Comparison of ENCODE assay signal across 14 cellular contexts in the genomic region with DNA sequence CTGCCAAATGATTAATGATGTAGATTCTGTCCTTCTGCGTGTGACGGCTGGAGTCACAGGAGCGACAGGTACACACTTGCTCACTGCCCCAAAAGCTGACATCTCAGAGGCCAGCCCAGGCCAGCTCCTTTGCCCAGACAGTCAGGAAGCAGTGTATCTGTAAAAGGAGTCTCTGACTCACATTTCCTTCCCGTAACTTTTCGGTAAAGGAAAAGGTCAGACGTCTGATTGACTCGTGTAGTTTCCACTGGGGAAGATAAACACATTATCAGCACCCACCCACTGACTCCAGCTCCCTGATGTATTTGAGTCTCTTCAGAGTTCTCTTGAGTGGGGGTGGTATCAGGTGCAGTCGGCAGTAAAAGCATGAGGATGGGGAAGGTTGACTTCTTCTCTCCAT.
DNase-seq lines count a peak whose midpoint lies in the region; ATAC-seq and TF ChIP-seq lines count a peak whose summit lies in the region.
"Had no signal": no experiment of that assay in that cellular context is flagged by ENCODE, and none has a peak within 500 bp of the region (broad histone marks: within the 10 kb centered on the region; RNA-seq: fewer than 3 reads in every experiment).

No MANE protein-coding gene starts in this region.

- no peaks in the 10 kb centered on the region for H3K79me2 ChIP-seq in OCI-LY7 (ENCODE audit: insufficient read depth, low read depth, low read length)

- H3K27me3 ChIP-seq in CD4-positive, alpha-beta T cell (ENCODE audit: control insufficient read depth, insufficient read depth, low read length) = no peaks in the 10 kb centered on the region
- no peaks in the 10 kb centered on the region for H3K27me3 ChIP-seq in right lobe of liver
- H3K27me3 ChIP-seq: sigmoid colon had no signal

- intact Hi-C loops in CD4-positive, alpha-beta T cell (cut with DNase I, micrococcal nuclease) = no loop called here
- intact Hi-C loops in right lobe of liver (cut with DNase I) (loop anchor here in 1 of 2 donors (10.0 kb wide), 1 partner anchor 112 kb away; no protein-coding TSS in a partner anchor), OCI-LY7 (cut with micrococcal nuclease; ENCODE audit: unreplicated experiment) (no loop called here)

- TF ChIP-seq CTCF in CD4-positive, alpha-beta T cell (IDR thresholded peaks at IDR 0.05) = no peak
- TF ChIP-seq CTCF in cardiac fibroblast (IDR thresholded peaks at IDR 0.05; ENCODE audit: low read depth, low read length) (no peak), right lobe of liver (IDR thresholded peaks at IDR 0.05) (no peak), OCI-LY7 (conservative IDR thresholded peaks at IDR 0.05; ENCODE audit: low read length) (no peak)

- POLR2A ChIA-PET in CD4-positive, alpha-beta T cell (lab: Charles Lee) = no interaction called here
- POLR2A ChIA-PET in OCI-LY7 (lab: Charles Lee) = interaction anchor here (0.5 kb wide), 1 partner anchor 178 kb away, joined by 7 read pairs; no protein-coding TSS in a partner anchor

- no peak overlapping the region for H3K4me3 Mint-ChIP-seq in CD4-positive, alpha-beta T cell
- H3K4me3 Mint-ChIP-seq: CD8-positive, alpha-beta T cell; WTC11 had no signal

- no peaks in the 10 kb centered on the region for H3K36me3 ChIP-seq in right lobe of liver
- no peaks in the 10 kb centered on the region for H3K36me3 ChIP-seq in OCI-LY7 (ENCODE audit: insufficient read depth, low read length)
- H3K36me3 ChIP-seq: sigmoid colon had no signal

- no TSS peak for BruUV-seq in OCI-LY7 (replicated peaks; lab: Mats Ljungman, UMichigan)

- no peak overlapping the region for H3K4me3 ChIP-seq in cardiac fibroblast (replicated peaks in 1 of 2; ENCODE audit: low read depth in 2 of 2, low read length in 2 of 2)
- no peak overlapping the region for H3K4me3 ChIP-seq in right lobe of liver
- H3K4me3 ChIP-seq in OCI-LY7 (ENCODE audit: low read depth, low read length, poor library complexity, severe bottlenecking) = no peak overlapping the region
- H3K4me3 ChIP-seq: sigmoid colon had no signal

- peaks cover 18% of the 10 kb centered on the region for H3K4me1 Mint-ChIP-seq in CD4-positive, alpha-beta T cell (ENCODE audit: low read depth)
- H3K4me1 Mint-ChIP-seq: naive B cell had no signal

- no peaks in the 10 kb centered on the region for H3K27me3 Mint-ChIP-seq in CD4-positive, alpha-beta T cell

- H3K27ac Mint-ChIP-seq in CD4-positive, alpha-beta T cell = peak overlapping the region; percentile 74
- H3K27ac Mint-ChIP-seq: CD8-positive, alpha-beta T cell; naive B cell; WTC11 had no signal

- peak in 1 of 10 experiments; percentile 6 for DNase-seq in CD4-positive, alpha-beta T cell
- DNase-seq in HT1080 (ENCODE audit: low read depth) = peak; percentile 24
- peak; percentile 16 to 37 for DNase-seq in cardiac fibroblast (ENCODE audit: low read depth in 2 of 2)
- DNase-seq in right lobe of liver = peak in 1 of 3 donors; percentile 28
- DNase-seq in OCI-LY7 (ENCODE audit: low spot score) = no peak
- no peak for DNase-seq in NCI-H1417 treated with DMSO at 0.1 percent for 48 hours (lab: John Stamatoyannopoulos, UW)
- DNase-seq: activated gamma-delta T cell treated with Interleukin-2 at 50 U/mL for 16 hours; CD8-positive, alpha-beta T cell; GOT3; MM.1S; naive B cell; sigmoid colon had no signal

- H3K4me2 ChIP-seq in OCI-LY7 (ENCODE audit: low read length) = no peak overlapping the region

- H3K9me3 Mint-ChIP-seq in CD4-positive, alpha-beta T cell = no peaks in the 10 kb centered on the region
- H3K9me3 Mint-ChIP-seq: CD8-positive, alpha-beta T cell had no signal

- CTCF ChIA-PET in CD4-positive, alpha-beta T cell (lab: Charles Lee) = no interaction called here
- CTCF ChIA-PET in OCI-LY7 (lab: Charles Lee; ENCODE audit: unreplicated experiment) = no interaction called here

- no peak for ATAC-seq in CD4-positive, alpha-beta T cell (ENCODE audit: poor library complexity)
- peak; percentile 58 to 84 (median 72) for ATAC-seq in right lobe of liver
- no peak for ATAC-seq in GM21529 (IDR thresholded peaks at IDR 0.05; ENCODE audit: unreplicated experiment)
- ATAC-seq: CD8-positive, alpha-beta T cell; WTC11 had no signal

- H3K9me2 ChIP-seq in OCI-LY7 (ENCODE audit: insufficient read depth, low read length) = no peaks in the 10 kb centered on the region

- no peak for TF ChIP-seq POLR2A in right lobe of liver (IDR thresholded peaks at IDR 0.05)

- H3K4me1 ChIP-seq in right lobe of liver (no peaks in the 10 kb centered on the region), OCI-LY7 (ENCODE audit: insufficient read depth, low read length, poor library complexity, severe bottlenecking) (no peaks in the 10 kb centered on the region)
- H3K4me1 ChIP-seq: sigmoid colon had no signal

- no peak overlapping the region for H2AFZ ChIP-seq in OCI-LY7 (ENCODE audit: low read length)

- no peaks in the 10 kb centered on the region for H3K36me3 Mint-ChIP-seq in CD4-positive, alpha-beta T cell (ENCODE audit: low read depth)
- H3K36me3 Mint-ChIP-seq: CD8-positive, alpha-beta T cell; naive B cell; WTC11 had no signal

- 52% methylated on average over 8 of the region's 8 CpGs for WGBS in right lobe of liver (ENCODE audit: insufficient coverage, low coverage, low lambda C conversion rate, missing lambda C conversion rate)

- H4K20me1 ChIP-seq in OCI-LY7 (ENCODE audit: insufficient read depth, low read length) = no peaks in the 10 kb centered on the region

- H3K9me3 ChIP-seq in CD4-positive, alpha-beta T cell (ENCODE audit: control insufficient read depth, low read length) = no peaks in the 10 kb centered on the region
- H3K9me3 ChIP-seq in right lobe of liver (no peaks in the 10 kb centered on the region), OCI-LY7 (ENCODE audit: low read length) (no peaks in the 10 kb centered on the region)
- H3K9me3 ChIP-seq: sigmoid colon had no signal

- no peak overlapping the region for H3K27ac ChIP-seq in CD4-positive, alpha-beta T cell (ENCODE audit: low read depth, low read length)
- no peak overlapping the region for H3K27ac ChIP-seq in right lobe of liver
- no peak overlapping the region for H3K27ac ChIP-seq in OCI-LY7 (ENCODE audit: low read depth, low read length, poor library complexity, severe bottlenecking)
- H3K27ac ChIP-seq: sigmoid colon had no signal

Comparison
In these comparisons a context has a peak if more than half of its experiments do, and no peak if none do; other contexts are left out.
1. ATAC-seq: peak in right lobe of liver (4 of 4); none in CD4-positive, alpha-beta T cell (single experiment) and GM21529 (single experiment).
2. DNase-seq: peak in HT1080 (single experiment) and cardiac fibroblast (2 of 2); none in OCI-LY7 (single experiment) and NCI-H1417 treated with DMSO at 0.1 percent for 48 hours (single experiment).